Comparison of ENCODE assay signal across 9 cellular contexts in genomic region chr2:28423856-28424605, GRCh38. TPM values are rescaled to one million over a fixed set of nuclear protein-coding genes. Genes with fewer than 3 reads are reported as not detected.
DNase-seq lines count a peak whose midpoint lies in the region; ATAC-seq and TF ChIP-seq lines count a peak whose summit lies in the region.
"Had no signal": no experiment of that assay in that cellular context is flagged by ENCODE, and none has a peak within 500 bp of the region (broad histone marks: within the 10 kb centered on the region; RNA-seq: fewer than 3 reads in every experiment).

No MANE protein-coding gene starts in this region.

- peak overlapping the region; percentile 34 for H3K4me3 Mint-ChIP-seq in activated T-helper 1 cell treated with anti-CD3 and anti-CD28 coated beads, Interleukin-12 subunit alpha, Interleukin-12 subunit beta, Interleukin-2, Interleukin-4 antibody, amounts not matched to agents 30 ng/mL and 10 ng/mL and 1 ng/mL, durations not matched to agents 14 hours and 24 hours and 36 hours
- no peak overlapping the region for H3K4me3 Mint-ChIP-seq in memory B cell

- H3K27me3 ChIP-seq in BLaER1, result no peaks in the 10 kb centered on the region
- no peaks in the 10 kb centered on the region for H3K27me3 ChIP-seq in Karpas-422 (ENCODE audit: low read length)
- H3K27me3 ChIP-seq in MM.1S (replicated peaks; ENCODE audit: insufficient read depth, low read length), result no peaks in the 10 kb centered on the region

- peak overlapping the region; percentile 43 for H3K27ac ChIP-seq in BLaER1
- peak overlapping the region; percentile 42 for H3K27ac ChIP-seq in KOPT-K1 (ENCODE audit: low read depth, low read length, poor library complexity, severe bottlenecking)
- no peak overlapping the region for H3K27ac ChIP-seq in Karpas-422 (ENCODE audit: low read length)
- no peak overlapping the region for H3K27ac ChIP-seq in MM.1S (ENCODE audit: low read length)

- ATAC-seq in memory B cell (ENCODE audit: low read depth) (peak; percentile 46), GM21619 (IDR thresholded peaks at IDR 0.05; ENCODE audit: unreplicated experiment) (no peak), GM21515 (IDR thresholded peaks at IDR 0.05; ENCODE audit: unreplicated experiment) (no peak)

- H3K4me1 ChIP-seq in BLaER1 (peaks cover 17% of the 10 kb centered on the region), Karpas-422 (ENCODE audit: low read length) (no peaks in the 10 kb centered on the region), MM.1S (ENCODE audit: low read length) (no peaks in the 10 kb centered on the region)

- H3K36me3 ChIP-seq in BLaER1 (no peaks in the 10 kb centered on the region), KOPT-K1 (ENCODE audit: insufficient read depth, low read length) (no peaks in the 10 kb centered on the region), Karpas-422 (ENCODE audit: insufficient read depth, low read length) (no peaks in the 10 kb centered on the region), MM.1S (replicated peaks; ENCODE audit: insufficient read depth, low read length) (no peaks in the 10 kb centered on the region)

- no peaks in the 10 kb centered on the region for H3K79me2 ChIP-seq in Karpas-422 (ENCODE audit: low read length)
- H3K79me2 ChIP-seq in MM.1S (ENCODE audit: low read length), result no peaks in the 10 kb centered on the region

- H3K9me2 ChIP-seq in Karpas-422 (replicated peaks; ENCODE audit: insufficient read depth, low read length), result no peaks in the 10 kb centered on the region
- H3K9me2 ChIP-seq in MM.1S (replicated peaks; ENCODE audit: insufficient read depth, low read length), result no peaks in the 10 kb centered on the region

- H3K4me3 ChIP-seq in BLaER1, result no peak overlapping the region
- H3K4me3 ChIP-seq in Karpas-422 (ENCODE audit: low read length), result no peak overlapping the region
- H3K4me3 ChIP-seq in MM.1S (ENCODE audit: low read length), result no peak overlapping the region

- H3K9ac ChIP-seq in BLaER1 (0 out of 2 replicates have a peak overlapping the region, but pooled peaks have one; percentile 13), Karpas-422 (ENCODE audit: low read length) (no peak overlapping the region), MM.1S (ENCODE audit: low read length) (no peak overlapping the region)

- H3K27ac Mint-ChIP-seq in activated T-helper 1 cell treated with anti-CD3 and anti-CD28 coated beads, Interleukin-12 subunit alpha, Interleukin-12 subunit beta, Interleukin-2, Interleukin-4 antibody, amounts not matched to agents 30 ng/mL and 10 ng/mL and 1 ng/mL, durations not matched to agents 14 hours and 24 hours and 36 hours, result peak overlapping the region; percentile 85
- no peak overlapping the region for H3K27ac Mint-ChIP-seq in memory B cell

- H2AFZ ChIP-seq in Karpas-422 (ENCODE audit: low read length) (no peak overlapping the region), MM.1S (ENCODE audit: low read length) (no peak overlapping the region)

- no peak for TF ChIP-seq CTCF in MM.1S (IDR thresholded peaks at IDR 0.05; ENCODE audit: low read length)

- peaks cover 45% of the 10 kb centered on the region for H3K4me1 Mint-ChIP-seq in activated T-helper 1 cell treated with anti-CD3 and anti-CD28 coated beads, Interleukin-12 subunit alpha, Interleukin-12 subunit beta, Interleukin-2, Interleukin-4 antibody, amounts not matched to agents 30 ng/mL and 10 ng/mL and 1 ng/mL, durations not matched to agents 14 hours and 24 hours and 36 hours (ENCODE audit: low read depth)
- peaks cover 6% of the 10 kb centered on the region for H3K4me1 Mint-ChIP-seq in memory B cell

- DNase-seq in activated T-helper 1 cell treated with anti-CD3 and anti-CD28 coated beads, Interleukin-12 subunit alpha, Interleukin-12 subunit beta, Interleukin-2, Interleukin-4 antibody, amounts not matched to agents 30 ng/mL and 10 ng/mL and 1 ng/mL, durations not matched to agents 14 hours and 24 hours and 36 hours (ENCODE audit: low spot score), result no peak
- DNase-seq in memory B cell (ENCODE audit: low spot score in 2 of 2) (no peak), Karpas-422 (no peak), MM.1S (no peak)
- DNase-seq: NCI-H2081 treated with DMSO at 0.1 percent for 48 hours had no signal

- H4K20me1 ChIP-seq in BLaER1 (no peaks in the 10 kb centered on the region), Karpas-422 (ENCODE audit: insufficient read depth, low read depth, low read length) (no peaks in the 10 kb centered on the region), MM.1S (ENCODE audit: insufficient read depth, low read length) (no peaks in the 10 kb centered on the region)

- no peaks in the 10 kb centered on the region for H3K9me3 ChIP-seq in BLaER1
- no peaks in the 10 kb centered on the region for H3K9me3 ChIP-seq in KOPT-K1 (ENCODE audit: insufficient read depth, low read length, poor library complexity, severe bottlenecking)
- H3K9me3 ChIP-seq in Karpas-422 (ENCODE audit: low read length), result no peaks in the 10 kb centered on the region
- no peaks in the 10 kb centered on the region for H3K9me3 ChIP-seq in MM.1S (replicated peaks; ENCODE audit: insufficient read depth, low read length)

- H3K36me3 Mint-ChIP-seq in activated T-helper 1 cell treated with anti-CD3 and anti-CD28 coated beads, Interleukin-12 subunit alpha, Interleukin-12 subunit beta, Interleukin-2, Interleukin-4 antibody, amounts not matched to agents 30 ng/mL and 10 ng/mL and 1 ng/mL, durations not matched to agents 14 hours and 24 hours and 36 hours (ENCODE audit: low read depth), result peaks cover 11% of the 10 kb centered on the region
- H3K36me3 Mint-ChIP-seq in memory B cell, result no peaks in the 10 kb centered on the region

- H3F3A ChIP-seq in MM.1S (ENCODE audit: insufficient read depth, low read length), result no peaks in the 10 kb centered on the region

- intact Hi-C loops in activated T-helper 1 cell treated with anti-CD3 and anti-CD28 coated beads, Interleukin-12 subunit alpha, Interleukin-12 subunit beta, Interleukin-2, Interleukin-4 antibody, amounts not matched to agents 30 ng/mL and 10 ng/mL and 1 ng/mL, durations not matched to agents 14 hours and 24 hours and 36 hours (cut with micrococcal nuclease), result loop anchor here (1.0 to 2.0 kb wide), 4 partner anchors 10 to 41 kb away; no protein-coding TSS in a partner anchor

- H3K9me3 Mint-ChIP-seq in activated T-helper 1 cell treated with anti-CD3 and anti-CD28 coated beads, Interleukin-12 subunit alpha, Interleukin-12 subunit beta, Interleukin-2, Interleukin-4 antibody, amounts not matched to agents 30 ng/mL and 10 ng/mL and 1 ng/mL, durations not matched to agents 14 hours and 24 hours and 36 hours, result no peaks in the 10 kb centered on the region
- no peaks in the 10 kb centered on the region for H3K9me3 Mint-ChIP-seq in memory B cell

- H3K4me2 ChIP-seq in BLaER1 (peak overlapping the region; percentile 61), Karpas-422 (ENCODE audit: low read depth, low read length, poor library complexity, severe bottlenecking) (no peak overlapping the region), MM.1S (ENCODE audit: low read depth, low read length) (no peak overlapping the region)

- no peaks in the 10 kb centered on the region for H3K27me3 Mint-ChIP-seq in activated T-helper 1 cell treated with anti-CD3 and anti-CD28 coated beads, Interleukin-12 subunit alpha, Interleukin-12 subunit beta, Interleukin-2, Interleukin-4 antibody, amounts not matched to agents 30 ng/mL and 10 ng/mL and 1 ng/mL, durations not matched to agents 14 hours and 24 hours and 36 hours (ENCODE audit: insufficient read depth)
- H3K27me3 Mint-ChIP-seq in memory B cell, result peaks cover 13% of the 10 kb centered on the region

RNA-seq across cellular contexts. Expression of gene FOSL2, which starts 31.4 kb away (rescaled TPM):
- 54.9 and 55.0 TPM in 2 replicates for total RNA-seq in activated T-helper 1 cell treated with anti-CD3 and anti-CD28 coated beads, Interleukin-12 subunit alpha, Interleukin-12 subunit beta, Interleukin-2, Interleukin-4 antibody, amounts not matched to agents 30 ng/mL and 10 ng/mL and 1 ng/mL, durations not matched to agents 14 hours and 24 hours and 36 hours
- total RNA-seq in Karpas-422 (2014; rRNA removed; shearing (Covaris generic); ENCODE audit: low replicate concordance), result 0.30 and 0.61 TPM in 2 replicates

Comparison
In these comparisons a context has a peak if more than half of its experiments do, and no peak if none do; other contexts are left out.
1. H3K27ac ChIP-seq: peak in BLaER1 (single experiment) and KOPT-K1 (single experiment); none in Karpas-422 (single experiment) and MM.1S (single experiment).
2. RNA of gene FOSL2, which starts 31.4 kb away (total RNA-seq): 54.9 to 55.0 TPM in activated T-helper 1 cell treated with anti-CD3 and anti-CD28 coated beads, Interleukin-12 subunit alpha, Interleukin-12 subunit beta, Interleukin-2, Interleukin-4 antibody, amounts not matched to agents 30 ng/mL and 10 ng/mL and 1 ng/mL, durations not matched to agents 14 hours and 24 hours and 36 hours; 0.30 to 0.61 TPM in Karpas-422; every median in the first group is over 10 times any median in the second.